26 cellular contexts compared by ENCODE assay signal in genomic region chr10:2895616-2896196, GRCh38.
"Had no signal": no experiment of that assay in that cellular context is flagged by ENCODE, and none has a peak within 500 bp of the region (broad histone marks: within the 10 kb centered on the region; RNA-seq: fewer than 3 reads in every experiment).

No MANE protein-coding gene starts in this region.

- DNase-seq: activated CD4-positive, alpha-beta T cell treated with anti-CD3 and anti-CD28 coated beads for 1 hour; activated CD4-positive, alpha-beta T cell treated with anti-CD3 and anti-CD28 coated beads, Interleukin-2, amount 10 ng/mL, durations not matched to agents 7 days and 5 days; activated CD8-positive, alpha-beta T cell treated with anti-CD3 and anti-CD28 coated beads for 36 hours; activated naive CD4-positive, alpha-beta T cell; activated naive CD8-positive, alpha-beta T cell treated with anti-CD3 and anti-CD28 coated beads, Interleukin-2, amount 10 ng/mL, durations not matched to agents 7 days and 5 days; activated T-cell treated with anti-CD3 and anti-CD28 coated beads, Interleukin-2, amount 50 U/mL, for 48 hours; amniotic stem cell; effector CD4-positive, alpha-beta T cell; foreskin melanocyte; kidney; left colon; mammary epithelial cell; naive B cell; occipital lobe; sigmoid colon; small intestine; stimulated activated CD4-positive, alpha-beta T cell treated with anti-CD3 and anti-CD28 coated beads, Interleukin-4, amount 100 ng/mL, for 24 hours; T-helper 2 cell had no signal

- H3K27me3 Mint-ChIP-seq: activated CD4-positive, alpha-beta T cell treated with anti-CD3 and anti-CD28 coated beads, Interleukin-2, amount 10 ng/mL, durations not matched to agents 7 days and 5 days; activated naive CD8-positive, alpha-beta T cell treated with anti-CD3 and anti-CD28 coated beads, Interleukin-2, amount 10 ng/mL, durations not matched to agents 7 days and 5 days had no signal

- H3K36me3 Mint-ChIP-seq: activated naive CD8-positive, alpha-beta T cell treated with anti-CD3 and anti-CD28 coated beads, Interleukin-2, amount 10 ng/mL, durations not matched to agents 7 days and 5 days; mesothelial cell of epicardium; naive B cell; stimulated activated effector memory CD8-positive, alpha-beta T cell treated with anti-CD3 and anti-CD28 coated beads, Interleukin-12 subunit alpha, Interleukin-12 subunit beta, amount 100 ng/mL, for 72 hours had no signal

- H3K27me3 ChIP-seq: esophagus muscularis mucosa, sigmoid colon, upper lobe of left lung, vagina had no signal

- H3K9me3 ChIP-seq: esophagus muscularis mucosa, sigmoid colon, upper lobe of left lung, vagina had no signal

- H3K4me3 Mint-ChIP-seq: activated CD4-positive, alpha-beta T cell treated with anti-CD3 and anti-CD28 coated beads, Interleukin-2, amount 10 ng/mL, durations not matched to agents 7 days and 5 days; activated CD8-positive, alpha-beta T cell treated with anti-CD3 and anti-CD28 coated beads for 36 hours; activated naive CD8-positive, alpha-beta T cell treated with anti-CD3 and anti-CD28 coated beads, Interleukin-2, amount 10 ng/mL, durations not matched to agents 7 days and 5 days; dendritic cell treated with granulocyte-macrophage colony-stimulating factor and Interleukin-4, amounts not matched to agents 40 ng/mL and 50 ng/mL, for 4 days; mesothelial cell of epicardium; stimulated activated effector memory CD8-positive, alpha-beta T cell treated with anti-CD3 and anti-CD28 coated beads, Interleukin-12 subunit alpha, Interleukin-12 subunit beta, amount 100 ng/mL, for 72 hours; stimulated activated naive CD8-positive, alpha-beta T cell treated with anti-CD3 and anti-CD28 coated beads, Interleukin-15, Interleukin-2, amounts not matched to agents 100 ng/mL and 50 ng/mL, for 24 hours had no signal

- H3K27ac Mint-ChIP-seq: activated CD4-positive, alpha-beta T cell treated with anti-CD3 and anti-CD28 coated beads, Interleukin-2, amount 10 ng/mL, durations not matched to agents 7 days and 5 days; activated CD8-positive, alpha-beta T cell treated with anti-CD3 and anti-CD28 coated beads for 36 hours; activated naive CD8-positive, alpha-beta T cell treated with anti-CD3 and anti-CD28 coated beads, Interleukin-2, amount 10 ng/mL, durations not matched to agents 7 days and 5 days; activated T-helper 2 cell treated with anti-CD3 and anti-CD28 coated beads, Interferon-gamma antibody, Interleukin-2, Interleukin-4, amounts not matched to agents 10 μg/mL and 5 μg/mL and 100 μg/mL, durations not matched to agents 14 hours and 24 hours and 36 hours; dendritic cell treated with granulocyte-macrophage colony-stimulating factor and Interleukin-4, amounts not matched to agents 40 ng/mL and 50 ng/mL, for 4 days; mesothelial cell of epicardium; naive B cell; stimulated activated effector memory CD8-positive, alpha-beta T cell treated with anti-CD3 and anti-CD28 coated beads, Interleukin-12 subunit alpha, Interleukin-12 subunit beta, amount 100 ng/mL, for 72 hours; stimulated activated naive CD8-positive, alpha-beta T cell treated with anti-CD3 and anti-CD28 coated beads, Interleukin-15, Interleukin-2, amounts not matched to agents 100 ng/mL and 50 ng/mL, for 24 hours had no signal

- H3K4me3 ChIP-seq: esophagus muscularis mucosa, sigmoid colon, upper lobe of left lung, vagina had no signal

- H3K36me3 ChIP-seq: esophagus muscularis mucosa, sigmoid colon, upper lobe of left lung, vagina had no signal

- H3K9me3 Mint-ChIP-seq: activated CD4-positive, alpha-beta T cell treated with anti-CD3 and anti-CD28 coated beads, Interleukin-2, amount 10 ng/mL, durations not matched to agents 7 days and 5 days; activated CD8-positive, alpha-beta T cell treated with anti-CD3 and anti-CD28 coated beads for 36 hours; activated naive CD8-positive, alpha-beta T cell treated with anti-CD3 and anti-CD28 coated beads, Interleukin-2, amount 10 ng/mL, durations not matched to agents 7 days and 5 days; activated T-helper 2 cell treated with anti-CD3 and anti-CD28 coated beads, Interferon-gamma antibody, Interleukin-2, Interleukin-4, amounts not matched to agents 10 μg/mL and 5 μg/mL and 100 μg/mL, durations not matched to agents 14 hours and 24 hours and 36 hours; dendritic cell treated with granulocyte-macrophage colony-stimulating factor and Interleukin-4, amounts not matched to agents 40 ng/mL and 50 ng/mL, for 4 days; mesothelial cell of epicardium; naive B cell; stimulated activated effector memory CD8-positive, alpha-beta T cell treated with anti-CD3 and anti-CD28 coated beads, Interleukin-12 subunit alpha, Interleukin-12 subunit beta, amount 100 ng/mL, for 72 hours; stimulated activated naive CD8-positive, alpha-beta T cell treated with anti-CD3 and anti-CD28 coated beads, Interleukin-15, Interleukin-2, amounts not matched to agents 100 ng/mL and 50 ng/mL, for 24 hours had no signal

- H3K4me1 ChIP-seq: esophagus muscularis mucosa, sigmoid colon, upper lobe of left lung, vagina had no signal

- H3K4me1 Mint-ChIP-seq: naive B cell; stimulated activated effector memory CD8-positive, alpha-beta T cell treated with anti-CD3 and anti-CD28 coated beads, Interleukin-12 subunit alpha, Interleukin-12 subunit beta, amount 100 ng/mL, for 72 hours had no signal
